In the genomic region with DNA sequence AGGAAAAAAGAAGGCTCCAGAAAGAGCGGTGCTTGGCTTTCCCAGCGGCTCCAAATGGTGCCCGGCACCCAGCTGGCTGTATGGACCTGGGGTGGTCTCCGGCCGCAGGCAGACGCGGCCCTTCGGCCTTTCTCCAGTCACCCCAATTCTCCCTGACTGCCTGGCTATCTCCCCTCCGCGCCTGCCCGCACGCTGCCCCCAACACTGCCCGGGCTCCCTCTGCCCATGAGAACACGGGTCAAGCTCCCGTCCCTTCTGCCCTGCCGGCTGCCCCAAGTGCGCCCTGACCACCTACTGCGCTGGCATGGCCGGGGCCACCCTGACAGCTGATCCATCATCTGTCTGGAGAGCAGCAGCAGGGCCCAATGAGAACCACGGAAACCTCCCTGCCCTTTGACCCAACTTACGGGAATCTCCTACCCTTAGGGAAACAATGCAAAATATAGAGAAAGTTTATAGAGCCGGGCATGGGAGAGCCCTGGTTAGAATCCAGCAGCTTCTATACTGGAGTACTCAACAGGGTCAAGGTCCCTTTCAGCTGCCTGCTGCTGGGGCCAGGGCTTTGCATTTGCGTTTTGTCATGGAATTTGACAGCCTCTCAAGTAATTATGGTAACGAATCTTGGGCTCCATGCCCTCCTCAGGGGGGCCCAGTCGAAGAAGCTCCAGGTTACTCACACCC, we compare ENCODE assay signal across 11 cellular contexts. TPM values are rescaled to one million over a fixed set of nuclear protein-coding genes. Genes with fewer than 3 reads are reported as not detected.
A peak's percentile ranks its signal among the peaks of the same experiment; 100 is the strongest.
DNase-seq lines count a peak whose midpoint lies in the region.
"Had no signal": no experiment of that assay in that cellular context is flagged by ENCODE, and none has a peak within 500 bp of the region (broad histone marks: within the 10 kb centered on the region; RNA-seq: fewer than 3 reads in every experiment).

No MANE protein-coding gene starts in this region.

- DNase-seq in ELF-1 (ENCODE audit: low read depth, low spot score) (peak; percentile 82), amniotic epithelial cell (ENCODE audit: low read depth) (peak; percentile 61), immature natural killer cell (no peak), GM03348 (ENCODE audit: low spot score) (no peak), SHP77 (lab: John Stamatoyannopoulos, UW) (no peak), ecto neural progenitor cell (ENCODE audit: low spot score) (no peak), posterior vena cava (ENCODE audit: low spot score) (no peak)
- DNase-seq: central memory CD4-positive, alpha-beta T cell; HFFc6 had no signal

- H3K4me3 ChIP-seq in skeletal muscle satellite cell (ENCODE audit: low read length): peak overlapping the region; percentile 66

- peak overlapping the region in 2 of 5 donors; percentile 10 to 90 for H3K4me3 Mint-ChIP-seq in immature natural killer cell

- peaks cover 0 to 2% (median 0%) of the 10 kb centered on the region in 6 donors for H3K9me3 Mint-ChIP-seq in immature natural killer cell
- H3K9me3 Mint-ChIP-seq: HFFc6; T-helper 2 cell treated with Interferon-gamma antibody and Interleukin-4, amounts not matched to agents 5 μg/mL and 100 μg/mL, for 36 hours had no signal

- peak overlapping the region; percentile 71 for H3K9ac ChIP-seq in skeletal muscle satellite cell (ENCODE audit: low read depth, low read length)

- intact Hi-C loops in posterior vena cava (cut with DNase I): loop anchor here in 1 of 2 donors (5.0 kb wide), 1 partner anchor 740 kb away; no protein-coding TSS in a partner anchor

- H3K27me3 Mint-ChIP-seq in immature natural killer cell (ENCODE audit: low read depth in 3 of 3): peaks cover 0 to 7% (median 4%) of the 10 kb centered on the region in 3 donors

- H3K9me3 ChIP-seq in skeletal muscle satellite cell (replicated peaks; ENCODE audit: low read length): no peaks in the 10 kb centered on the region

- no peaks in the 10 kb centered on the region for H3K36me3 ChIP-seq in skeletal muscle satellite cell (ENCODE audit: insufficient read depth, low read length)

- H3K4me1 ChIP-seq in skeletal muscle satellite cell (ENCODE audit: control insufficient read depth, insufficient read depth, low read length): peaks cover 10% of the 10 kb centered on the region

- no peaks in the 10 kb centered on the region for H3K27me3 ChIP-seq in skeletal muscle satellite cell (ENCODE audit: control insufficient read depth, insufficient read depth, low read length)

- peaks cover 16 to 23% of the 10 kb centered on the region in 2 donors for H3K4me1 Mint-ChIP-seq in immature natural killer cell

- no peaks in the 10 kb centered on the region for H3K36me3 Mint-ChIP-seq in immature natural killer cell

- H3K27ac Mint-ChIP-seq in immature natural killer cell: peak overlapping the region in 5 of 6 donors; percentile 82 to 95 (median 94)

- peak overlapping the region; percentile 81 for H3K4me2 ChIP-seq in skeletal muscle satellite cell (ENCODE audit: low read length)

RNA-seq across cellular contexts. Expression of a gene that starts 1.2 kb away (rescaled TPM):
- polyA plus RNA-seq in immature natural killer cell: 10 to 100 TPM; 27.1 to 31.3 (median 30.1) TPM
- total RNA-seq in skeletal muscle satellite cell (2012; rRNA removed): 35.4 and 40.3 TPM in 2 replicates
- total RNA-seq in posterior vena cava: 10 to 100 TPM; 26.1 to 28.6 TPM

RNA-seq across cellular contexts. Expression of a gene that starts 26.8 kb away (rescaled TPM):
- 100 to 1,000 TPM in 1 of 3 donors, 10 to 100 TPM in 2; 53.1 to 110 (median 91.1) TPM for polyA plus RNA-seq in immature natural killer cell
- 29.7 and 35.4 TPM in 2 replicates for total RNA-seq in skeletal muscle satellite cell (2012; rRNA removed)
- 10 to 100 TPM; 27.4 to 31.3 TPM for total RNA-seq in posterior vena cava

RNA-seq across cellular contexts. Expression of a gene that starts 29.4 kb away (rescaled TPM):
- polyA plus RNA-seq in immature natural killer cell: 10 to 100 TPM; 10.5 to 24.9 (median 12.1) TPM
- 120 and 121 TPM in 2 replicates for total RNA-seq in skeletal muscle satellite cell (2012; rRNA removed)
- total RNA-seq in posterior vena cava: 10 to 100 TPM; 51.9 to 55.4 TPM

RNA-seq across cellular contexts. Expression of a gene that starts 30.2 kb away (rescaled TPM):
- 10 to 100 TPM; 41.4 to 69.4 (median 45.9) TPM for polyA plus RNA-seq in immature natural killer cell
- total RNA-seq in skeletal muscle satellite cell (2012; rRNA removed): 16.4 and 18.8 TPM in 2 replicates
- 10 to 100 TPM; 24.2 to 25.6 TPM for total RNA-seq in posterior vena cava

RNA-seq across cellular contexts. Expression of a gene that starts 30.8 kb away (rescaled TPM):
- polyA plus RNA-seq in immature natural killer cell: 10 to 100 TPM; 56.3 to 68.9 (median 61.2) TPM
- total RNA-seq in skeletal muscle satellite cell (2012; rRNA removed): 33.2 and 34.0 TPM in 2 replicates
- 10 to 100 TPM; 30.1 TPM for total RNA-seq in posterior vena cava

Comparison
In these comparisons a context has a peak if more than half of its experiments do, and no peak if none do; other contexts are left out.
1. DNase-seq: peak in ELF-1 (single experiment) and amniotic epithelial cell (single experiment); none in immature natural killer cell (0 of 3), GM03348 (single experiment), SHP77 (0 of 2), ecto neural progenitor cell (single experiment) and posterior vena cava (single experiment).